Comparison of ENCODE assay signal across 1 cellular context in the genomic region with DNA sequence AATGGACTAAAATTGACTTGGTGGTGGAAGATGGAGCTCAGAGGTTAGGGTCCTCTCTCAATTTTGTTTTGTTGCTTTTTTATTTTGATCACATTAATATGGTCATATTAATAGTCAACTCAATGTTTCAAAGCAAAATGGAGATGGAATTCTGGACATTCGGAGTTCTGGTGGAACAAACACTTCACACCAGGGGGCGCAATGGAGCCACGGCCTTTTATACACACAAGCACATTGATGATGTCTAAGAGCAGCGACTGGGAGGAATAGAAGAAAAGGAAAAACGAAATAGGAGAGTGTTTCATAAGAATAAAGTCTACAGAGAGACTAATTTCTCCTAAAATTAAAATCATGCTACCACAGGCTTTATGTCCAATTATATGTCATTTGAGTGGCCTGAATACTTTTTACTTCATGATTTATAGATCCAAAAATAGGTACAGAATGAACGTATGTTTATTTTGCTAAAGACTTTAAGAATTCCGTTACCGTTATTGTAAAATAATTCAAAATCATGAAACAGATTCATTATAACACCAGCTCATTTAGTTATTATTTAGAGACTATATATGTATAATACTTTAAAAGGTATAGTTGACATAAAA.
A peak's percentile ranks its signal among the peaks of the same experiment; 100 is the strongest.
TF ChIP-seq lines count a peak whose summit lies in the region.

No MANE protein-coding gene starts in this region.

TF ChIP-seq in K562, 482 proteins besides CTCF, POLR2A, EP300 and RAD21 (continued from another document):
- TF ChIP-seq POLR2H (tag; IDR thresholded peaks at IDR 0.05; ENCODE audit: low read depth) (peak; percentile 38; the same call in 1 of the 2 replicates), CREB1 (IDR thresholded peaks at IDR 0.05) (peak; percentile 90), CREB1 (CRISPR knock-in tag; IDR thresholded peaks at IDR 0.05) (peak; percentile 69), KDM2B (CRISPR knock-in tag; IDR thresholded peaks at IDR 0.05) (no peak), NCOR1 (IDR thresholded peaks at IDR 0.05) (no peak), FOXM1 (IDR thresholded peaks at IDR 0.05; ENCODE audit: low read depth) (peak; percentile 25; the same call in 1 of the 2 replicates), FOXM1 (CRISPR knock-in tag; IDR thresholded peaks at IDR 0.05; ENCODE audit: low read depth) (no peak), ZNF263 (CRISPR knock-in tag; IDR thresholded peaks at IDR 0.05; ENCODE audit: borderline replicate concordance) (no peak), POU5F1 (IDR thresholded peaks at IDR 0.05; ENCODE audit: borderline replicate concordance, low read depth, low read length, partially characterized antibody) (no peak), HDAC3 (IDR thresholded peaks at IDR 0.05; ENCODE audit: borderline replicate concordance, partially characterized antibody) (no peak), SMAD3 (CRISPR knock-in tag; conservative IDR thresholded peaks at IDR 0.05) (no peak), NCOA2 (IDR thresholded peaks at IDR 0.05; ENCODE audit: partially characterized antibody in 2 of 2) (no peak), TCF7L2 (IDR thresholded peaks at IDR 0.05; ENCODE audit: low read depth, low read length) (no peak), FOS (IDR thresholded peaks at IDR 0.05; ENCODE audit: extremely low read depth, insufficient read length) (no peak), ZNF644 (tag; IDR thresholded peaks at IDR 0.05; ENCODE audit: low read depth) (no peak), PHB2 (IDR thresholded peaks at IDR 0.05; ENCODE audit: low read depth) (no peak), SRSF9 (IDR thresholded peaks at IDR 0.05; ENCODE audit: borderline replicate concordance, low read depth, low read length) (no peak), MYNN (IDR thresholded peaks at IDR 0.05) (no peak), MYNN (CRISPR knock-in tag; IDR thresholded peaks at IDR 0.05) (no peak), KDM4B (IDR thresholded peaks at IDR 0.05; ENCODE audit: borderline replicate concordance in 2 of 2, low read depth in 1 of 2) (no peak), HNRNPL (IDR thresholded peaks at IDR 0.05; ENCODE audit: low read depth, low read length) (no peak), ZNF134 (CRISPR knock-in tag; conservative IDR thresholded peaks at IDR 0.05) (no peak), ZNF695 (CRISPR knock-in tag; IDR thresholded peaks at IDR 0.05) (no peak), CXXC5 (CRISPR knock-in tag; IDR thresholded peaks at IDR 0.05) (0 out of 2 replicates have a peak, but pooled peaks have one; percentile 21), CEBPB (tag; IDR thresholded peaks at IDR 0.05) (no peak), HNRNPUL1 (IDR thresholded peaks at IDR 0.05; ENCODE audit: low read length) (no peak), YY1 (IDR thresholded peaks at IDR 0.05; ENCODE audit: borderline replicate concordance in 1 of 3, control insufficient read depth in 1 of 3, extremely low read depth in 1 of 3, insufficient read depth in 3 of 3, insufficient read length in 1 of 3, insufficient replicate concordance in 2 of 3, low read depth in 1 of 3, low read length in 2 of 3) (peak in 1 of 3 experiments; percentile 25), MCM3 (IDR thresholded peaks at IDR 0.05) (no peak), LARP7 (IDR thresholded peaks at IDR 0.05) (no peak), CREM (IDR thresholded peaks at IDR 0.05; ENCODE audit: low read depth) (peak; percentile 96), SNIP1 (IDR thresholded peaks at IDR 0.05; ENCODE audit: low read depth) (no peak), KLF16 (IDR thresholded peaks at IDR 0.05) (peak; percentile 29; the same call in 1 of the 2 replicates)
- TF ChIP-seq, protein P1, sequence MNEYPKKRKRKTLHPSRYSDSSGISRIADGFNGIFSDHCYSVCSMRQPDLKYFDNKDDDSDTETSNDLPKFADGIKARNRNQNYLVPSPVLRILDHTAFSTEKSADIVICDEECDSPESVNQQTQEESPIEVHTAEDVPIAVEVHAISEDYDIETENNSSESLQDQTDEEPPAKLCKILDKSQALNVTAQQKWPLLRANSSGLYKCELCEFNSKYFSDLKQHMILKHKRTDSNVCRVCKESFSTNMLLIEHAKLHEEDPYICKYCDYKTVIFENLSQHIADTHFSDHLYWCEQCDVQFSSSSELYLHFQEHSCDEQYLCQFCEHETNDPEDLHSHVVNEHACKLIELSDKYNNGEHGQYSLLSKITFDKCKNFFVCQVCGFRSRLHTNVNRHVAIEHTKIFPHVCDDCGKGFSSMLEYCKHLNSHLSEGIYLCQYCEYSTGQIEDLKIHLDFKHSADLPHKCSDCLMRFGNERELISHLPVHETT (CRISPR knock-in tag; conservative IDR thresholded peaks at IDR 0.05 in 1 of 2, IDR thresholded peaks at IDR 0.05 in 1 of 2): no peak
- TF ChIP-seq, protein P2, sequence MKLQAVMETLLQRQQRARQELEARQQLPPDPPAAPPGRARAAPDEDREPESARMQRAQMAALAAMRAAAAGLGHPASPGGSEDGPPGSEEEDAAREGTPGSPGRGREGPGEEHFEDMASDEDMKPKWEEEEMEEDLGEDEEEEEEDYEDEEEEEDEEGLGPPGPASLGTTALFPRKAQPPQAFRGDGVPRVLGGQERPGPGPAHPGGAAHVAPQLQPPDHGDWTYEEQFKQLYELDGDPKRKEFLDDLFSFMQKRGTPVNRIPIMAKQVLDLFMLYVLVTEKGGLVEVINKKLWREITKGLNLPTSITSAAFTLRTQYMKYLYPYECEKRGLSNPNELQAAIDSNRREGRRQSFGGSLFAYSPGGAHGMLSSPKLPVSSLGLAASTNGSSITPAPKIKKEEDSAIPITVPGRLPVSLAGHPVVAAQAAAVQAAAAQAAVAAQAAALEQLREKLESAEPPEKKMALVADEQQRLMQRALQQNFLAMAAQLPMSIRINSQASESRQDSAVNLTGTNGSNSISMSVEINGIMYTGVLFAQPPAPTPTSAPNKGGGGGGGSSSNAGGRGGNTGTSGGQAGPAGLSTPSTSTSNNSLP (IDR thresholded peaks at IDR 0.05; ENCODE audit: borderline replicate concordance, low read depth, low read length): 0 out of 2 replicates have a peak, but pooled peaks have one; percentile 57
- TF ChIP-seq, protein P3, sequence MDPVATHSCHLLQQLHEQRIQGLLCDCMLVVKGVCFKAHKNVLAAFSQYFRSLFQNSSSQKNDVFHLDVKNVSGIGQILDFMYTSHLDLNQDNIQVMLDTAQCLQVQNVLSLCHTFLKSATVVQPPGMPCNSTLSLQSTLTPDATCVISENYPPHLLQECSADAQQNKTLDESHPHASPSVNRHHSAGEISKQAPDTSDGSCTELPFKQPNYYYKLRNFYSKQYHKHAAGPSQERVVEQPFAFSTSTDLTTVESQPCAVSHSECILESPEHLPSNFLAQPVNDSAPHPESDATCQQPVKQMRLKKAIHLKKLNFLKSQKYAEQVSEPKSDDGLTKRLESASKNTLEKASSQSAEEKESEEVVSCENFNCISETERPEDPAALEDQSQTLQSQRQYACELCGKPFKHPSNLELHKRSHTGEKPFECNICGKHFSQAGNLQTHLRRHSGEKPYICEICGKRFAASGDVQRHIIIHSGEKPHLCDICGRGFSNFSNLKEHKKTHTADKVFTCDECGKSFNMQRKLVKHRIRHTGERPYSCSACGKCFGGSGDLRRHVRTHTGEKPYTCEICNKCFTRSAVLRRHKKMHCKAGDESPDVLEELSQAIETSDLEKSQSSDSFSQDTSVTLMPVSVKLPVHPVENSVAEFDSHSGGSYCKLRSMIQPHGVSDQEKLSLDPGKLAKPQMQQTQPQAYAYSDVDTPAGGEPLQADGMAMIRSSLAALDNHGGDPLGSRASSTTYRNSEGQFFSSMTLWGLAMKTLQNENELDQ (CRISPR knock-in tag; IDR thresholded peaks at IDR 0.05; ENCODE audit: borderline replicate concordance): no peak
- TF ChIP-seq, protein P4, sequence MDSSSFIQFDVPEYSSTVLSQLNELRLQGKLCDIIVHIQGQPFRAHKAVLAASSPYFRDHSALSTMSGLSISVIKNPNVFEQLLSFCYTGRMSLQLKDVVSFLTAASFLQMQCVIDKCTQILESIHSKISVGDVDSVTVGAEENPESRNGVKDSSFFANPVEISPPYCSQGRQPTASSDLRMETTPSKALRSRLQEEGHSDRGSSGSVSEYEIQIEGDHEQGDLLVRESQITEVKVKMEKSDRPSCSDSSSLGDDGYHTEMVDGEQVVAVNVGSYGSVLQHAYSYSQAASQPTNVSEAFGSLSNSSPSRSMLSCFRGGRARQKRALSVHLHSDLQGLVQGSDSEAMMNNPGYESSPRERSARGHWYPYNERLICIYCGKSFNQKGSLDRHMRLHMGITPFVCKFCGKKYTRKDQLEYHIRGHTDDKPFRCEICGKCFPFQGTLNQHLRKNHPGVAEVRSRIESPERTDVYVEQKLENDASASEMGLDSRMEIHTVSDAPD (CRISPR knock-in tag; IDR thresholded peaks at IDR 0.05): no peak
- TF ChIP-seq, protein P5, sequence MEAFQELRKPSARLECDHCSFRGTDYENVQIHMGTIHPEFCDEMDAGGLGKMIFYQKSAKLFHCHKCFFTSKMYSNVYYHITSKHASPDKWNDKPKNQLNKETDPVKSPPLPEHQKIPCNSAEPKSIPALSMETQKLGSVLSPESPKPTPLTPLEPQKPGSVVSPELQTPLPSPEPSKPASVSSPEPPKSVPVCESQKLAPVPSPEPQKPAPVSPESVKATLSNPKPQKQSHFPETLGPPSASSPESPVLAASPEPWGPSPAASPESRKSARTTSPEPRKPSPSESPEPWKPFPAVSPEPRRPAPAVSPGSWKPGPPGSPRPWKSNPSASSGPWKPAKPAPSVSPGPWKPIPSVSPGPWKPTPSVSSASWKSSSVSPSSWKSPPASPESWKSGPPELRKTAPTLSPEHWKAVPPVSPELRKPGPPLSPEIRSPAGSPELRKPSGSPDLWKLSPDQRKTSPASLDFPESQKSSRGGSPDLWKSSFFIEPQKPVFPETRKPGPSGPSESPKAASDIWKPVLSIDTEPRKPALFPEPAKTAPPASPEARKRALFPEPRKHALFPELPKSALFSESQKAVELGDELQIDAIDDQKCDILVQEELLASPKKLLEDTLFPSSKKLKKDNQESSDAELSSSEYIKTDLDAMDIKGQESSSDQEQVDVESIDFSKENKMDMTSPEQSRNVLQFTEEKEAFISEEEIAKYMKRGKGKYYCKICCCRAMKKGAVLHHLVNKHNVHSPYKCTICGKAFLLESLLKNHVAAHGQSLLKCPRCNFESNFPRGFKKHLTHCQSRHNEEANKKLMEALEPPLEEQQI (IDR thresholded peaks at IDR 0.05): peak; percentile 47; the same call in 1 of the 2 replicates
- TF ChIP-seq, protein P6, sequence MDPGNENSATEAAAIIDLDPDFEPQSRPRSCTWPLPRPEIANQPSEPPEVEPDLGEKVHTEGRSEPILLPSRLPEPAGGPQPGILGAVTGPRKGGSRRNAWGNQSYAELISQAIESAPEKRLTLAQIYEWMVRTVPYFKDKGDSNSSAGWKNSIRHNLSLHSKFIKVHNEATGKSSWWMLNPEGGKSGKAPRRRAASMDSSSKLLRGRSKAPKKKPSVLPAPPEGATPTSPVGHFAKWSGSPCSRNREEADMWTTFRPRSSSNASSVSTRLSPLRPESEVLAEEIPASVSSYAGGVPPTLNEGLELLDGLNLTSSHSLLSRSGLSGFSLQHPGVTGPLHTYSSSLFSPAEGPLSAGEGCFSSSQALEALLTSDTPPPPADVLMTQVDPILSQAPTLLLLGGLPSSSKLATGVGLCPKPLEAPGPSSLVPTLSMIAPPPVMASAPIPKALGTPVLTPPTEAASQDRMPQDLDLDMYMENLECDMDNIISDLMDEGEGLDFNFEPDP (CRISPR knock-in tag; IDR thresholded peaks at IDR 0.05): no peak
